Comparison of ENCODE assay signal across 1 cellular context in the genomic region with DNA sequence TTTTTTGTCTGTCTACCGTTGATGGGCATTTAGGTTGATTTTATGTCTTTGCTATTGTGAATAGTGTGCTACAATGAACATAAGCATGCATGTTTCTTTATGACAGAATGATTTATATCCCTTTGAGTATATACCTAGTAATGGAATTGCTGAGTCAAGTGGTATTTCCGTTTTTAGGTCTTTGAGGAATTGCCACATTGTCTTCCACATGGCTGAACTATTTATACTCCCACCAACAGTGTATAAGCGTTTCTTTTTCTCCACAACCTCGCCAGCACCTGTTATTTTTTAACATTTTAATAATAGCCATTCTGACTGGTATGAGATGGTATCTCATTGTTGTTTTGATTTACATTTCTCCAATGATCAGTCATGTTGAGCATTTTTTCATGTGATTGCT.
A peak's percentile ranks its signal among the peaks of the same experiment; 100 is the strongest.
TF ChIP-seq lines count a peak whose summit lies in the region.

No MANE protein-coding gene starts in this region.

TF ChIP-seq in K562, 482 proteins besides CTCF, POLR2A, EP300 and RAD21 (continued from another document):
- TF ChIP-seq, protein P1, sequence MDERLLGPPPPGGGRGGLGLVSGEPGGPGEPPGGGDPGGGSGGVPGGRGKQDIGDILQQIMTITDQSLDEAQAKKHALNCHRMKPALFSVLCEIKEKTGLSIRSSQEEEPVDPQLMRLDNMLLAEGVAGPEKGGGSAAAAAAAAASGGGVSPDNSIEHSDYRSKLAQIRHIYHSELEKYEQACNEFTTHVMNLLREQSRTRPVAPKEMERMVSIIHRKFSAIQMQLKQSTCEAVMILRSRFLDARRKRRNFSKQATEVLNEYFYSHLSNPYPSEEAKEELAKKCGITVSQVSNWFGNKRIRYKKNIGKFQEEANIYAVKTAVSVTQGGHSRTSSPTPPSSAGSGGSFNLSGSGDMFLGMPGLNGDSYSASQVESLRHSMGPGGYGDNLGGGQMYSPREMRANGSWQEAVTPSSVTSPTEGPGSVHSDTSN (CRISPR knock-in tag; IDR thresholded peaks at IDR 0.05; ENCODE audit: low read depth) = no peak
- TF ChIP-seq, protein P1 (tag; conservative IDR thresholded peaks at IDR 0.05; ENCODE audit: low read depth) = 0 out of 2 replicates have a peak, but pooled peaks have one; percentile 20
- no peak for TF ChIP-seq U2AF1 (optimal IDR thresholded peaks at IDR 0.05; ENCODE audit: low read depth, low read length)
- peak; percentile 51; the same call in 1 of the 2 replicates for TF ChIP-seq ZNF316 (IDR thresholded peaks at IDR 0.05)
- TF ChIP-seq, protein P2, sequence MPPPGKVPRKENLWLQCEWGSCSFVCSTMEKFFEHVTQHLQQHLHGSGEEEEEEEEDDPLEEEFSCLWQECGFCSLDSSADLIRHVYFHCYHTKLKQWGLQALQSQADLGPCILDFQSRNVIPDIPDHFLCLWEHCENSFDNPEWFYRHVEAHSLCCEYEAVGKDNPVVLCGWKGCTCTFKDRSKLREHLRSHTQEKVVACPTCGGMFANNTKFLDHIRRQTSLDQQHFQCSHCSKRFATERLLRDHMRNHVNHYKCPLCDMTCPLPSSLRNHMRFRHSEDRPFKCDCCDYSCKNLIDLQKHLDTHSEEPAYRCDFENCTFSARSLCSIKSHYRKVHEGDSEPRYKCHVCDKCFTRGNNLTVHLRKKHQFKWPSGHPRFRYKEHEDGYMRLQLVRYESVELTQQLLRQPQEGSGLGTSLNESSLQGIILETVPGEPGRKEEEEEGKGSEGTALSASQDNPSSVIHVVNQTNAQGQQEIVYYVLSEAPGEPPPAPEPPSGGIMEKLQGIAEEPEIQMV (tag; conservative IDR thresholded peaks at IDR 0.05; ENCODE audit: low read depth) = no peak
